Comparison of ENCODE assay signal across 15 cellular contexts in the genomic region with DNA sequence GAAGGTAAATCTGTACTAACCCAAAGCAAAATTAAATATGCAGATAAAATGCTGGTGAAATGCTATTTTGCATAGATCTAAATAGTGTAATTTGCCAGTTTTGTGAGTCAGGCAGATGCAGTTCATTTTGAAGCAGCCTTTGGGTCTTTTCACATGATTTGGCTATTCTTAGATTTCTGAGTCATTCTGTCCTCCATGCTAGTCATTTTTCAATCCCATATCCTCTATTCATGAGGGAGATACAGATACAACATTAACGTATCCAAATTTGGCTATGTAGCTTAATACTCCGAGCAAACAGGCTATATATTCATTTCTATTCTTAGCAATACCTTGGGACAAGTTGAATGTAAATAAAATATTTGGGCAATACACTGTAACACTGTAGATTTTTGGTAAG.
A peak's percentile ranks its signal among the peaks of the same experiment; 100 is the strongest.
DNase-seq lines count a peak whose midpoint lies in the region; ATAC-seq and TF ChIP-seq lines count a peak whose summit lies in the region.
"Had no signal": no experiment of that assay in that cellular context is flagged by ENCODE, and none has a peak within 500 bp of the region (broad histone marks: within the 10 kb centered on the region; RNA-seq: fewer than 3 reads in every experiment).

No MANE protein-coding gene starts in this region.

- TF ChIP-seq CTCF in AG04450 (IDR thresholded peaks at IDR 0.05; ENCODE audit: low read depth, low read length) (no peak), brain (conservative IDR thresholded peaks at IDR 0.05) (no peak), left lung (IDR thresholded peaks at IDR 0.05) (no peak)
- no peak for TF ChIP-seq CTCF in CD8-positive, alpha-beta T cell (IDR thresholded peaks at IDR 0.05)

- ATAC-seq in HG02981 (IDR thresholded peaks at IDR 0.05; ENCODE audit: unreplicated experiment) (peak; percentile 56), left lung (peak; percentile 31)
- no peak for ATAC-seq in CD8-positive, alpha-beta T cell
- ATAC-seq: activated CD8-positive, alpha-beta T cell treated with anti-CD3 and anti-CD28 coated beads, Interleukin-2, amount 10 ng/mL, durations not matched to agents 7 days and 5 days; activated naive CD4-positive, alpha-beta T cell treated with anti-CD3 and anti-CD28 coated beads, Interleukin-2, amount 50 U/mL, for 72 hours had no signal

- CTCF ChIA-PET in AG04450 (lab: Charles Lee): no interaction called here
- CTCF ChIA-PET in CD8-positive, alpha-beta T cell (lab: Charles Lee): no interaction called here

- no peak overlapping the region for H3K27ac ChIP-seq in AG04450 (ENCODE audit: low read depth, low read length)
- peak overlapping the region in 1 of 2 donors; percentile 33 for H3K27ac ChIP-seq in left lung
- no peak overlapping the region for H3K27ac ChIP-seq in CD8-positive, alpha-beta T cell (ENCODE audit: low read depth, low read length)

- DNase-seq in AG04450 (ENCODE audit: low read depth, low spot score): peak; percentile 6
- DNase-seq in left lung: no peak
- DNase-seq in T-helper 2 cell: no peak
- DNase-seq in CD8-positive, alpha-beta T cell: no peak
- DNase-seq in activated T-cell treated with anti-CD3 and anti-CD28 coated beads, Interleukin-2, amount 50 U/mL, for 48 hours: no peak
- DNase-seq in NCI-H2081 treated with DMSO at 0.1 percent for 48 hours (lab: John Stamatoyannopoulos, UW): no peak
- DNase-seq: activated CD8-positive, alpha-beta T cell treated with anti-CD3 and anti-CD28 coated beads, Interleukin-2, amount 10 ng/mL, durations not matched to agents 7 days and 5 days; midbrain; NCI-H1436; retina; SW 1271; trophoblast cell had no signal

- H3K36me3 ChIP-seq in left lung: no peaks in the 10 kb centered on the region
- no peaks in the 10 kb centered on the region for H3K36me3 ChIP-seq in CD8-positive, alpha-beta T cell (ENCODE audit: insufficient read depth, low read length)

- no peaks in the 10 kb centered on the region for H3K36me3 Mint-ChIP-seq in brain
- no peaks in the 10 kb centered on the region for H3K36me3 Mint-ChIP-seq in CD8-positive, alpha-beta T cell
- H3K36me3 Mint-ChIP-seq: activated naive CD4-positive, alpha-beta T cell treated with anti-CD3 and anti-CD28 coated beads, Interleukin-2, amount 50 U/mL, for 72 hours had no signal

- H3K4me1 Mint-ChIP-seq in brain: peaks cover 18% of the 10 kb centered on the region
- no peaks in the 10 kb centered on the region for H3K4me1 Mint-ChIP-seq in CD8-positive, alpha-beta T cell (ENCODE audit: low read depth)

- intact Hi-C loops in left lung (cut with DNase I): no loop called here
- intact Hi-C loops in CD8-positive, alpha-beta T cell (cut with DNase I, micrococcal nuclease): no loop called here

- H3K27ac Mint-ChIP-seq in brain: peak overlapping the region in 4 of 5 experiments; percentile 15 to 89 (median 62)
- H3K27ac Mint-ChIP-seq in CD8-positive, alpha-beta T cell: no peak overlapping the region
- H3K27ac Mint-ChIP-seq: activated CD8-positive, alpha-beta T cell treated with anti-CD3 and anti-CD28 coated beads, Interleukin-2, amount 10 ng/mL, durations not matched to agents 7 days and 5 days; activated naive CD4-positive, alpha-beta T cell treated with anti-CD3 and anti-CD28 coated beads, Interleukin-2, amount 50 U/mL, for 72 hours had no signal

- H3K4me3 Mint-ChIP-seq in brain: peak overlapping the region in 1 of 5 experiments; percentile 45
- no peak overlapping the region for H3K4me3 Mint-ChIP-seq in CD8-positive, alpha-beta T cell
- H3K4me3 Mint-ChIP-seq: activated CD8-positive, alpha-beta T cell treated with anti-CD3 and anti-CD28 coated beads, Interleukin-2, amount 10 ng/mL, durations not matched to agents 7 days and 5 days had no signal

- no peaks in the 10 kb centered on the region for H3K27me3 ChIP-seq in AG04450 (ENCODE audit: control insufficient read depth, insufficient read depth, low read length)
- H3K27me3 ChIP-seq in left lung: no peaks in the 10 kb centered on the region
- no peaks in the 10 kb centered on the region for H3K27me3 ChIP-seq in CD8-positive, alpha-beta T cell (ENCODE audit: insufficient read depth, low read length)

- H3K9me3 ChIP-seq in AG04450 (ENCODE audit: control insufficient read depth, insufficient read depth, low read length) (peaks cover 18% of the 10 kb centered on the region), left lung (peaks cover 0 to 6% of the 10 kb centered on the region in 2 donors)
- H3K9me3 ChIP-seq in CD8-positive, alpha-beta T cell (ENCODE audit: low read length): no peaks in the 10 kb centered on the region

- peaks cover 0 to 6% of the 10 kb centered on the region in 2 donors for H3K4me1 ChIP-seq in left lung
- no peaks in the 10 kb centered on the region for H3K4me1 ChIP-seq in CD8-positive, alpha-beta T cell (ENCODE audit: insufficient read depth, low read length)

- no peak overlapping the region for H3K4me3 ChIP-seq in AG04450 (ENCODE audit: low read depth, low read length)
- no peak overlapping the region for H3K4me3 ChIP-seq in left lung
- H3K4me3 ChIP-seq in CD8-positive, alpha-beta T cell (ENCODE audit: low read depth, low read length): no peak overlapping the region

- H3K9me3 Mint-ChIP-seq in brain: peaks cover 0 to 4% (median 2%) of the 10 kb centered on the region in 5 experiments
- H3K9me3 Mint-ChIP-seq in CD8-positive, alpha-beta T cell: no peaks in the 10 kb centered on the region

- POLR2A ChIA-PET in AG04450 (lab: Yijun Ruan, JAX): interaction anchor here (0.6 kb wide), 1 partner anchor 359 kb away, joined by 9 read pairs; no protein-coding TSS in a partner anchor
- POLR2A ChIA-PET in CD8-positive, alpha-beta T cell (lab: Charles Lee): no interaction called here

- H3K27me3 Mint-ChIP-seq in brain: no peaks in the 10 kb centered on the region
- no peaks in the 10 kb centered on the region for H3K27me3 Mint-ChIP-seq in CD8-positive, alpha-beta T cell (ENCODE audit: low read depth)
